In the genomic region with DNA sequence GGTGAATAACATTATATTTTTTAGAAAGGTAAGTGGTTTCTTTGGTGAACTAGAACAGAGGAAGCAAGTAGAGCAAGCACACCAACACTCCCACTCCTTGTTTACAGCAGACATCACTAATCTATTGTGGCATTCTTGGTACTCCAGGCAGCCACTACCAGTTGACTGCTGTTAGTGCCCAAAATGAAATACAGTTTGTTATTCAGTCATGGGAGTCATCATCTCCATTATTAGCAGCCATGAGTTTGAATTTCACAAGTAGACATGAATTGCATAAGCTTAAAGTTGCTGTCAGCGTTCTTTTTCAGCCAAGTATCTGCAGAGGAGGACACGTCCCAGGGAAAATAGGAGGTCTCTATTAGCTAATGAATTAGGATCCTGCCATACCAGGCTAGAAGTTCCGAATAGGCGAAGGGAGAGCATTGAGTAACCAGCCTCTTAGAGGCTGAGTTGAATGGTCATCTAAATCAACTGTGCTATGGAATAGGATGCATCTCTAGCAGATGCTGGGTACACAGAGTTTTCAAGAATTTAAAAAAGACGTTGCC, we compare ENCODE assay signal across 24 cellular contexts.
DNase-seq lines count a peak whose midpoint lies in the region; ATAC-seq, FAIRE-seq and TF ChIP-seq lines count a peak whose summit lies in the region.
"Had no signal": no experiment of that assay in that cellular context is flagged by ENCODE, and none has a peak within 500 bp of the region (broad histone marks: within the 10 kb centered on the region; RNA-seq: fewer than 3 reads in every experiment).

No MANE protein-coding gene starts in this region.

- H3K56ac ChIP-seq in H1 (replicated peaks; ENCODE audit: insufficient read length, low read depth, low read length) (no peak overlapping the region), H9 (ENCODE audit: insufficient read length, low read depth, low read length) (no peak overlapping the region)

- H3K4me3 Mint-ChIP-seq in activated naive CD4-positive, alpha-beta T cell treated with anti-CD3 and anti-CD28 coated beads, Interleukin-2, amount 50 U/mL, for 24 hours, result no peak overlapping the region
- no peak overlapping the region for H3K4me3 Mint-ChIP-seq in activated naive CD4-positive, alpha-beta T cell treated with anti-CD3 and anti-CD28 coated beads for 36 hours
- no peak overlapping the region for H3K4me3 Mint-ChIP-seq in CD8-positive, alpha-beta T cell
- no peak overlapping the region for H3K4me3 Mint-ChIP-seq in H9
- H3K4me3 Mint-ChIP-seq: B cell, CD14-positive monocyte, HFFc6 had no signal

- H3K4ac ChIP-seq in H1 (replicated peaks; ENCODE audit: insufficient read length, low read depth, low read length) (no peak overlapping the region), H9 (ENCODE audit: low read depth, low read length) (no peak overlapping the region)

- H3K4me1 Mint-ChIP-seq in activated naive CD4-positive, alpha-beta T cell treated with anti-CD3 and anti-CD28 coated beads, Interleukin-2, amount 50 U/mL, for 24 hours, result peaks cover 35% of the 10 kb centered on the region
- peaks cover 42% of the 10 kb centered on the region for H3K4me1 Mint-ChIP-seq in activated naive CD4-positive, alpha-beta T cell treated with anti-CD3 and anti-CD28 coated beads for 36 hours (ENCODE audit: low read depth)
- peaks cover 23% of the 10 kb centered on the region for H3K4me1 Mint-ChIP-seq in CD8-positive, alpha-beta T cell (ENCODE audit: low read depth)
- peaks cover 10 to 12% of the 10 kb centered on the region in 2 experiments for H3K4me1 Mint-ChIP-seq in H9
- H3K4me1 Mint-ChIP-seq: B cell, CD14-positive monocyte had no signal

- in situ Hi-C loops in gastrocnemius medialis (cut with MboI; ENCODE audit: low sequenced_read_pairs in 4 of 4), result no loop called here

- H3K9ac ChIP-seq in H1 (replicated peaks in 1 of 4; ENCODE audit: extremely low read depth in 1 of 4, low read depth in 3 of 4, low read length in 3 of 4), result no peak overlapping the region
- H3K9ac ChIP-seq in H9 (ENCODE audit: extremely low read depth, insufficient read length, low read length), result no peak overlapping the region

- peaks cover 9% of the 10 kb centered on the region for H3K36me3 Mint-ChIP-seq in activated naive CD4-positive, alpha-beta T cell treated with anti-CD3 and anti-CD28 coated beads, Interleukin-2, amount 50 U/mL, for 24 hours
- peaks cover 18% of the 10 kb centered on the region for H3K36me3 Mint-ChIP-seq in activated naive CD4-positive, alpha-beta T cell treated with anti-CD3 and anti-CD28 coated beads for 36 hours (ENCODE audit: low read depth)
- peaks cover 11% of the 10 kb centered on the region for H3K36me3 Mint-ChIP-seq in CD8-positive, alpha-beta T cell
- peaks cover 10 to 29% (median 17%) of the 10 kb centered on the region in 3 experiments; a peak in 5 of 7 replicates for H3K36me3 Mint-ChIP-seq in H9 (ENCODE audit: insufficient read depth in 1 of 3, low read depth in 3 of 3)
- H3K36me3 Mint-ChIP-seq: CD14-positive monocyte had no signal

- H3K27ac ChIP-seq in CD8-positive, alpha-beta T cell (ENCODE audit: low read depth, low read length), result no peak overlapping the region
- H3K27ac ChIP-seq in H1 (ENCODE audit: low read depth, low read length) (no peak overlapping the region), gastrocnemius medialis (peak overlapping the region in 2 of 4 donors; percentile 38 to 44), H9 (ENCODE audit: insufficient read length, low read depth, low read length) (no peak overlapping the region)
- H3K27ac ChIP-seq: PC-9, SK-N-MC had no signal

- CTCF ChIA-PET in activated naive CD4-positive, alpha-beta T cell treated with anti-CD3 and anti-CD28 coated beads for 36 hours (lab: Charles Lee), result interaction anchor here (0.6 to 2.7 kb wide), 3 partner anchors 42 to 216 kb away, joined by 3 to 7 read pairs (median 4); no protein-coding TSS in a partner anchor
- CTCF ChIA-PET in CD8-positive, alpha-beta T cell (lab: Charles Lee), result no interaction called here
- CTCF ChIA-PET in H1 (lab: Charles Lee; ENCODE audit: partially characterized antibody), result interaction anchor here (1.3 kb wide), 1 partner anchor 17 kb away, joined by 3 read pairs; no protein-coding TSS in a partner anchor

- TF ChIP-seq RAD21 in H1 (IDR thresholded peaks at IDR 0.05 in 1 of 2, conservative IDR thresholded peaks at IDR 0.05 in 1 of 2; ENCODE audit: low read depth in 2 of 2, low read length in 2 of 2), result no peak

- no peak overlapping the region for H4K8ac ChIP-seq in H1 (ENCODE audit: extremely low read depth, insufficient read depth, low read length)
- H4K8ac ChIP-seq in H9 (replicated peaks; ENCODE audit: insufficient read length, low read depth, low read length), result no peak overlapping the region

- H2AFZ ChIP-seq in H1 (ENCODE audit: low read length) (no peak overlapping the region), H9 (ENCODE audit: low read length) (no peak overlapping the region)
- H2AFZ ChIP-seq: PC-9 had no signal

- H3K9me3 Mint-ChIP-seq in activated naive CD4-positive, alpha-beta T cell treated with anti-CD3 and anti-CD28 coated beads, Interleukin-2, amount 50 U/mL, for 24 hours, result peaks cover 5% of the 10 kb centered on the region
- peaks cover 24% of the 10 kb centered on the region for H3K9me3 Mint-ChIP-seq in activated naive CD4-positive, alpha-beta T cell treated with anti-CD3 and anti-CD28 coated beads for 36 hours
- H3K9me3 Mint-ChIP-seq in CD8-positive, alpha-beta T cell, result peaks cover 20% of the 10 kb centered on the region
- peaks cover 15 to 17% of the 10 kb centered on the region in 2 experiments for H3K9me3 Mint-ChIP-seq in H9

- H3K36me3 ChIP-seq in CD8-positive, alpha-beta T cell (ENCODE audit: insufficient read depth, low read length), result no peaks in the 10 kb centered on the region
- H3K36me3 ChIP-seq in H1 (ENCODE audit: control insufficient read depth in 2 of 4, insufficient read depth in 4 of 4, low read length in 3 of 4) (no peaks in the 10 kb centered on the region; a peak in 1 of 8 replicates), gastrocnemius medialis (no peaks in the 10 kb centered on the region)

- WGBS in H1 (ENCODE audit: extremely low coverage in 1 of 2, insufficient coverage in 1 of 2, insufficient read length in 1 of 2, insufficient replicate concordance in 2 of 2, low coverage in 1 of 2, low lambda C conversion rate in 2 of 2, missing lambda C conversion rate in 1 of 2), 2 experiments, result 93% methylated on average over 5 of the region's 5 CpGs; no CpG with 5 or more reads in 1 of the 2 experiments
- WGBS in H9 (ENCODE audit: extremely low coverage, insufficient read length, low lambda C conversion rate), result no CpG with 5 or more reads among the region's 5 CpGs

- TF ChIP-seq POLR2A in H1 (IDR thresholded peaks at IDR 0.05; ENCODE audit: control extremely low read depth in 1 of 2, low read depth in 2 of 2, low read length in 2 of 2) (no peak), gastrocnemius medialis (IDR thresholded peaks at IDR 0.05) (no peak)

- ATAC-seq in CD8-positive, alpha-beta T cell, result no peak
- ATAC-seq in gastrocnemius medialis, result peak; percentile 95 to 97
- ATAC-seq: K562 had no signal

- H4K91ac ChIP-seq in H1 (replicated peaks; ENCODE audit: insufficient read length, low read length) (no peak overlapping the region), H9 (ENCODE audit: insufficient read length, low read depth, low read length) (no peak overlapping the region)

- peak overlapping the region; percentile 11 for H3K27ac Mint-ChIP-seq in activated naive CD4-positive, alpha-beta T cell treated with anti-CD3 and anti-CD28 coated beads, Interleukin-2, amount 50 U/mL, for 24 hours
- no peak overlapping the region for H3K27ac Mint-ChIP-seq in activated naive CD4-positive, alpha-beta T cell treated with anti-CD3 and anti-CD28 coated beads for 36 hours
- H3K27ac Mint-ChIP-seq in CD8-positive, alpha-beta T cell, result peak overlapping the region; percentile 5
- H3K27ac Mint-ChIP-seq in H9, result no peak overlapping the region
- H3K27ac Mint-ChIP-seq: B cell, CD14-positive monocyte, HFFc6 had no signal

- H4K20me1 ChIP-seq in H1 (replicated peaks in 1 of 2; ENCODE audit: control insufficient read depth in 1 of 2, insufficient read depth in 2 of 2, low read length in 2 of 2) (no peaks in the 10 kb centered on the region), H9 (ENCODE audit: control insufficient read depth, insufficient read depth, insufficient read length) (no peaks in the 10 kb centered on the region)

- no peak overlapping the region for H4K5ac ChIP-seq in H1 (ENCODE audit: insufficient read length, low read depth, low read length)
- no peak overlapping the region for H4K5ac ChIP-seq in H9 (ENCODE audit: insufficient read length, low read depth, low read length)

- intact Hi-C loops in activated naive CD4-positive, alpha-beta T cell treated with anti-CD3 and anti-CD28 coated beads for 36 hours (cut with micrococcal nuclease), result loop anchor here (2.0 kb wide), 2 partner anchors 29 to 43 kb away; no protein-coding TSS in a partner anchor
- intact Hi-C loops in CD8-positive, alpha-beta T cell (cut with DNase I, micrococcal nuclease), result loop anchor here in 1 of 2 experiments (10.0 kb wide), 1 partner anchor 73 kb away; no protein-coding TSS in a partner anchor
- intact Hi-C loops in gastrocnemius medialis (cut with DNase I; ENCODE audit: low total_unique reads), result no loop called here

- H3K23me2 ChIP-seq in H1 (ENCODE audit: low read depth, low read length), result no peaks in the 10 kb centered on the region
- no peaks in the 10 kb centered on the region for H3K23me2 ChIP-seq in H9 (ENCODE audit: insufficient read length, low read depth, low read length, poor library complexity, severe bottlenecking)

- H3K27me3 ChIP-seq in CD8-positive, alpha-beta T cell (ENCODE audit: insufficient read depth, low read length), result no peaks in the 10 kb centered on the region
- H3K27me3 ChIP-seq in H1 (replicated peaks in 1 of 4; ENCODE audit: control insufficient read depth in 3 of 4, extremely low read depth in 1 of 4, insufficient read depth in 3 of 4, low read length in 3 of 4) (no peaks in the 10 kb centered on the region), gastrocnemius medialis (no peaks in the 10 kb centered on the region), H9 (ENCODE audit: insufficient read depth, low read length) (no peaks in the 10 kb centered on the region)

- H3T11ph ChIP-seq in H9 (ENCODE audit: low read length), result no peak overlapping the region

- FAIRE-seq in H1 (lab: Jason Lieb, UNC), result no peak
- FAIRE-seq: A204.1, K562 had no signal

- TF ChIP-seq EP300 in H1 (IDR thresholded peaks at IDR 0.05; ENCODE audit: borderline replicate concordance in 1 of 2, low read depth in 2 of 2, low read length in 2 of 2), result no peak

- H3K14ac ChIP-seq in H1 (ENCODE audit: insufficient read length), result no peak overlapping the region
- no peak overlapping the region for H3K14ac ChIP-seq in H9 (ENCODE audit: insufficient read depth, low read length)

- DNase-seq in activated naive CD4-positive, alpha-beta T cell treated with anti-CD3 and anti-CD28 coated beads for 36 hours, result no peak
- no peak for DNase-seq in CD8-positive, alpha-beta T cell
- DNase-seq in H1 (ENCODE audit: low read depth in 1 of 2, low spot score in 2 of 2), result no peak
- no peak for DNase-seq in gastrocnemius medialis
- DNase-seq in NAMALWA (ENCODE audit: low spot score), result no peak
- no peak for DNase-seq in H9
- DNase-seq: COR-L47, DMS79, H7, HFFc6, MM.1S, NCI-H1092, NCI-H1436, NCI-H187 treated with DMSO at 0.1 percent for 48 hours, NCI-H2107, PC-9, RPMI8226, SHP77 treated with DMSO at 0.1 percent for 48 hours had no signal

- no peak for TF ChIP-seq CTCF in CD8-positive, alpha-beta T cell (IDR thresholded peaks at IDR 0.05)
- TF ChIP-seq CTCF in H1 (IDR thresholded peaks at IDR 0.05; ENCODE audit: control extremely low read depth in 1 of 3, insufficient read depth in 1 of 3, low read depth in 1 of 3, low read length in 3 of 3) (no peak), gastrocnemius medialis (IDR thresholded peaks at IDR 0.05 in 4 of 5, conservative IDR thresholded peaks at IDR 0.05 in 1 of 5) (no peak), H9 (conservative IDR thresholded peaks at IDR 0.05) (no peak)

- no peak overlapping the region for H2AK5ac ChIP-seq in H1 (ENCODE audit: low read depth, low read length)
- no peak overlapping the region for H2AK5ac ChIP-seq in H9 (ENCODE audit: insufficient read length, low read length)

- H3K9me3 ChIP-seq in CD8-positive, alpha-beta T cell (ENCODE audit: low read length), result no peaks in the 10 kb centered on the region
- H3K9me3 ChIP-seq in H1 (ENCODE audit: insufficient read depth in 2 of 2, low read depth in 1 of 2, low read length in 1 of 2) (peaks cover 6 to 15% of the 10 kb centered on the region in 2 experiments; a peak in 3 of 4 replicates), gastrocnemius medialis (peaks cover 0 to 6% (median 0%) of the 10 kb centered on the region in 3 donors), H9 (ENCODE audit: control insufficient read depth, low read depth, low read length) (peaks cover 8% of the 10 kb centered on the region)

- H2BK12ac ChIP-seq in H1 (ENCODE audit: low read depth, low read length), result no peak overlapping the region
- no peak overlapping the region for H2BK12ac ChIP-seq in H9 (ENCODE audit: insufficient read length, low read depth, low read length)

- no peak overlapping the region for H3K4me2 ChIP-seq in H1 (ENCODE audit: insufficient read depth in 1 of 2, low read depth in 2 of 2, low read length in 2 of 2)
- no peak overlapping the region for H3K4me2 ChIP-seq in H9 (ENCODE audit: insufficient read depth, insufficient read length, low read length)
- H3K4me2 ChIP-seq: PC-9 had no signal

- POLR2A ChIA-PET in CD8-positive, alpha-beta T cell (lab: Charles Lee), result no interaction called here
- POLR2A ChIA-PET in H1 (lab: Charles Lee; ENCODE audit: partially characterized antibody), result no interaction called here

- H2BK120ac ChIP-seq in H1 (replicated peaks; ENCODE audit: low read depth, low read length) (no peak overlapping the region), H9 (ENCODE audit: low read depth, low read length, poor library complexity, severe bottlenecking) (no peak overlapping the region)

- H3K23ac ChIP-seq in H1 (ENCODE audit: insufficient read length) (no peak overlapping the region), H9 (ENCODE audit: insufficient read length, low read depth, low read length) (no peak overlapping the region)

- H3K79me2 ChIP-seq in H1 (ENCODE audit: control insufficient read depth in 1 of 2, insufficient read depth in 2 of 2, low read length in 2 of 2) (no peaks in the 10 kb centered on the region), H9 (ENCODE audit: insufficient read depth, low read length) (no peaks in the 10 kb centered on the region)

- H2BK5ac ChIP-seq in H1 (ENCODE audit: low read depth, low read length), result no peak overlapping the region
- no peak overlapping the region for H2BK5ac ChIP-seq in H9 (ENCODE audit: insufficient read length, low read length)

- no peak overlapping the region for H3K4me3 ChIP-seq in CD8-positive, alpha-beta T cell (ENCODE audit: low read depth, low read length)
- H3K4me3 ChIP-seq in H1 (ENCODE audit: extremely low read depth in 1 of 4, insufficient read depth in 2 of 4, low read depth in 3 of 4, low read length in 4 of 4) (no peak overlapping the region), gastrocnemius medialis (no peak overlapping the region)
- H3K4me3 ChIP-seq: K562, PC-9, SK-N-MC had no signal

- H3K79me1 ChIP-seq in H1 (ENCODE audit: low read depth, low read length) (no peaks in the 10 kb centered on the region), H9 (ENCODE audit: insufficient read depth, low read depth, low read length, poor library complexity, severe bottlenecking) (no peaks in the 10 kb centered on the region)

- H2BK20ac ChIP-seq in H1 (ENCODE audit: low read length) (no peak overlapping the region), H9 (ENCODE audit: low read depth, low read length, poor library complexity, severe bottlenecking) (no peak overlapping the region)

- H3K18ac ChIP-seq in H1 (ENCODE audit: extremely low read depth, low read length) (no peak overlapping the region), H9 (ENCODE audit: insufficient read length, low read depth, low read length) (no peak overlapping the region)

- peaks cover 14% of the 10 kb centered on the region for H3K4me1 ChIP-seq in CD8-positive, alpha-beta T cell (ENCODE audit: insufficient read depth, low read length)
- H3K4me1 ChIP-seq in H1 (replicated peaks in 1 of 4; ENCODE audit: control insufficient read depth in 3 of 4, insufficient read depth in 4 of 4, low read length in 3 of 4), result peaks cover 0 to 5% (median 0%) of the 10 kb centered on the region in 4 experiments; a peak in 1 of 7 replicates
- peaks cover 15% of the 10 kb centered on the region in 2 donors for H3K4me1 ChIP-seq in gastrocnemius medialis
- H3K4me1 ChIP-seq in H9 (ENCODE audit: insufficient read depth, low read length), result no peaks in the 10 kb centered on the region

- no peaks in the 10 kb centered on the region for H3K27me3 Mint-ChIP-seq in activated naive CD4-positive, alpha-beta T cell treated with anti-CD3 and anti-CD28 coated beads, Interleukin-2, amount 50 U/mL, for 24 hours
- H3K27me3 Mint-ChIP-seq in activated naive CD4-positive, alpha-beta T cell treated with anti-CD3 and anti-CD28 coated beads for 36 hours (ENCODE audit: low read depth), result no peaks in the 10 kb centered on the region
- H3K27me3 Mint-ChIP-seq in CD8-positive, alpha-beta T cell (ENCODE audit: low read depth), result no peaks in the 10 kb centered on the region
- peaks cover 3% of the 10 kb centered on the region; the same call in 1 of the 2 replicates for H3K27me3 Mint-ChIP-seq in H9 (ENCODE audit: low read depth)
- H3K27me3 Mint-ChIP-seq: B cell had no signal

- H2BK15ac ChIP-seq in H1 (ENCODE audit: low read length) (no peak overlapping the region), H9 (ENCODE audit: low read depth, low read length) (no peak overlapping the region)

Comparison
In these comparisons a context has a peak if more than half of its experiments do, and no peak if none do; other contexts are left out.
1. H3K27ac Mint-ChIP-seq: peak in activated naive CD4-positive, alpha-beta T cell treated with anti-CD3 and anti-CD28 coated beads, Interleukin-2, amount 50 U/mL, for 24 hours (single experiment) and CD8-positive, alpha-beta T cell (single experiment); none in activated naive CD4-positive, alpha-beta T cell treated with anti-CD3 and anti-CD28 coated beads for 36 hours (single experiment) and H9 (0 of 3).